Comparison of ENCODE assay signal across 19 cellular contexts in genomic region chr3:9098716-9099675, GRCh38.
DNase-seq lines count a peak whose midpoint lies in the region; ATAC-seq, FAIRE-seq and TF ChIP-seq lines count a peak whose summit lies in the region.
"Had no signal": no experiment of that assay in that cellular context is flagged by ENCODE, and none has a peak within 500 bp of the region (broad histone marks: within the 10 kb centered on the region; RNA-seq: fewer than 3 reads in every experiment).

No MANE protein-coding gene starts in this region.

- H3K27me3 ChIP-seq in K562 (ENCODE audit: control insufficient read depth in 2 of 2, insufficient read depth in 2 of 2, low read length in 2 of 2) (peaks cover 18 to 63% of the 10 kb centered on the region in 2 experiments; a peak in 4 of 5 replicates), MM.1S (replicated peaks; ENCODE audit: insufficient read depth, low read length) (no peaks in the 10 kb centered on the region)
- H3K27me3 ChIP-seq: heart left ventricle, pancreas, vagina had no signal

- ATAC-seq in K562 (no peak), HG03469 (IDR thresholded peaks at IDR 0.05; ENCODE audit: unreplicated experiment) (no peak), HG03457 (IDR thresholded peaks at IDR 0.05; ENCODE audit: unreplicated experiment) (no peak)
- ATAC-seq: effector memory CD8-positive, alpha-beta T cell; GM12878; heart left ventricle; lower lobe of right lung had no signal

- H3K9ac ChIP-seq in K562 (ENCODE audit: insufficient read depth in 1 of 2, low read depth in 2 of 2, low read length in 2 of 2) (no peak overlapping the region), MM.1S (ENCODE audit: low read length) (no peak overlapping the region)

- intact Hi-C loops in K562 (cut with micrococcal nuclease) = no loop called here
- intact Hi-C loops in Calu3 (cut with micrococcal nuclease; ENCODE audit: unreplicated experiment) = no loop called here

- H3K9me3 ChIP-seq in K562 (replicated peaks; ENCODE audit: control insufficient read depth, insufficient read depth, low read depth, low read length) (no peaks in the 10 kb centered on the region), MM.1S (replicated peaks; ENCODE audit: insufficient read depth, low read length) (no peaks in the 10 kb centered on the region)
- H3K9me3 ChIP-seq: heart left ventricle, lower lobe of right lung, pancreas, vagina had no signal

- no peaks in the 10 kb centered on the region for H3K9me2 ChIP-seq in MM.1S (replicated peaks; ENCODE audit: insufficient read depth, low read length)

- TF ChIP-seq RAD21 in K562 (CRISPR knock-in tag; conservative IDR thresholded peaks at IDR 0.05 in 1 of 2, IDR thresholded peaks at IDR 0.05 in 1 of 2) = no peak

- BruUV-seq in K562 (replicated peaks; lab: Mats Ljungman, UMichigan) (no TSS peak), Calu3 (replicated peaks; lab: Mats Ljungman, UMichigan) (no TSS peak)

- no peaks in the 10 kb centered on the region for H3K36me3 Mint-ChIP-seq in Calu3 (ENCODE audit: insufficient read depth, unreplicated experiment)

- H3K27ac Mint-ChIP-seq in Calu3 (ENCODE audit: unreplicated experiment) = no peak overlapping the region
- H3K27ac Mint-ChIP-seq: activated T-cell treated with anti-CD3 and anti-CD28 coated beads, Interleukin-2, amount 50 U/mL, for 24 hours; effector memory CD8-positive, alpha-beta T cell had no signal

- H3F3A ChIP-seq in MM.1S (ENCODE audit: insufficient read depth, low read length) = no peaks in the 10 kb centered on the region

- in situ Hi-C loops in K562 (cut with MboI) = no loop called here

- no peak for TF ChIP-seq POLR2A in K562 (conservative IDR thresholded peaks at IDR 0.05)

- no peaks in the 10 kb centered on the region for H4K20me1 ChIP-seq in K562 (replicated peaks; ENCODE audit: control insufficient read depth, insufficient read depth, low read length)
- no peaks in the 10 kb centered on the region for H4K20me1 ChIP-seq in MM.1S (ENCODE audit: insufficient read depth, low read length)

- H3K9me3 Mint-ChIP-seq in Calu3 (ENCODE audit: low read depth, unreplicated experiment) = no peaks in the 10 kb centered on the region
- H3K9me3 Mint-ChIP-seq: activated T-cell treated with anti-CD3 and anti-CD28 coated beads, Interleukin-2, amount 50 U/mL, for 24 hours; effector memory CD8-positive, alpha-beta T cell had no signal

- H3K27ac ChIP-seq in K562 (ENCODE audit: extremely low read depth, low read depth, low read length) = no peak overlapping the region
- no peak overlapping the region for H3K27ac ChIP-seq in MM.1S (ENCODE audit: low read length)
- H3K27ac ChIP-seq: heart left ventricle, lower lobe of right lung, pancreas, vagina had no signal

- H3K4me2 ChIP-seq in K562 (ENCODE audit: insufficient read depth, low read length) = no peak overlapping the region
- no peak overlapping the region for H3K4me2 ChIP-seq in MM.1S (ENCODE audit: low read depth, low read length)

- H2AFZ ChIP-seq in K562 (ENCODE audit: low read depth, low read length) (no peak overlapping the region), MM.1S (ENCODE audit: low read length) (no peak overlapping the region)

- no peaks in the 10 kb centered on the region for H3K4me1 Mint-ChIP-seq in Calu3 (ENCODE audit: low read depth, unreplicated experiment)

- CTCF ChIA-PET in K562 (lab: Yijun Ruan, JAX; ENCODE audit: low intra/inter-chr PET ratio) = no interaction called here
- CTCF ChIA-PET in Calu3 (lab: Charles Lee) = no interaction called here

- 4% methylated on average over 17 of the region's 17 CpGs for WGBS in K562 (ENCODE audit: insufficient coverage, low coverage, missing lambda C conversion rate)

- POLR2A ChIA-PET in K562 (lab: Yijun Ruan, JAX) = interaction anchor here (0.7 to 1.4 kb wide), 4 partner anchors 10 to 35 kb away, joined by 3 read pairs; no protein-coding TSS in a partner anchor

- H3K4me3 ChIP-seq in K562 (no peak overlapping the region), MM.1S (ENCODE audit: low read length) (no peak overlapping the region)
- H3K4me3 ChIP-seq: GM12878, heart left ventricle, lower lobe of right lung, pancreas, vagina had no signal

- no peak overlapping the region for H3K4me3 Mint-ChIP-seq in Calu3 (ENCODE audit: low read depth, unreplicated experiment)
- H3K4me3 Mint-ChIP-seq: activated T-cell treated with anti-CD3 and anti-CD28 coated beads, Interleukin-2, amount 50 U/mL, for 24 hours; effector memory CD8-positive, alpha-beta T cell had no signal

- H3K27me3 Mint-ChIP-seq in Calu3 (ENCODE audit: unreplicated experiment) = peaks cover 15% of the 10 kb centered on the region
- H3K27me3 Mint-ChIP-seq: activated T-cell treated with anti-CD3 and anti-CD28 coated beads, Interleukin-2, amount 50 U/mL, for 24 hours had no signal

- TF ChIP-seq CTCF in K562 (IDR thresholded peaks at IDR 0.05 in 2 of 3, conservative IDR thresholded peaks at IDR 0.05 in 1 of 3; ENCODE audit: insufficient read depth in 2 of 3, low read depth in 1 of 3, low read length in 3 of 3) = no peak
- no peak for TF ChIP-seq CTCF in MM.1S (IDR thresholded peaks at IDR 0.05; ENCODE audit: low read length)
- TF ChIP-seq CTCF in Calu3 (IDR thresholded peaks at IDR 0.05; ENCODE audit: unreplicated experiment) = no peak

- H3K79me2 ChIP-seq in K562 (ENCODE audit: control insufficient read depth, insufficient read depth, low read length) (no peaks in the 10 kb centered on the region), MM.1S (ENCODE audit: low read length) (no peaks in the 10 kb centered on the region)

- no peak for TF ChIP-seq EP300 in K562 (IDR thresholded peaks at IDR 0.05; ENCODE audit: low read length)

- DNase-seq in SIG-M5 treated with dmso at 0.1 percent for 504 hours (lab: John Stamatoyannopoulos, UW; ENCODE audit: unreplicated experiment) = peak; percentile 54
- DNase-seq in SIG-M5 (lab: John Stamatoyannopoulos, UW) = no peak
- DNase-seq in K562 (ENCODE audit: extremely low read depth in 1 of 4, low spot score in 3 of 4) = no peak
- peak; percentile 83 for DNase-seq in medulla oblongata (ENCODE audit: extremely low spot score)
- no peak for DNase-seq in MM.1S
- DNase-seq in Calu3 = no peak
- DNase-seq: activated CD4-positive, CD25-positive, alpha-beta regulatory T cell; activated T-cell treated with anti-CD3 and anti-CD28 coated beads, Interleukin-2, amount 50 U/mL, for 24 hours; DMS79 treated with DMSO at 0.1 percent for 48 hours; effector memory CD8-positive, alpha-beta T cell; heart left ventricle; lower lobe of right lung; pancreas; stimulated activated CD4-positive, alpha-beta T cell treated with anti-CD3 and anti-CD28 coated beads, Interleukin-2, amount 100 ng/mL, for 24 hours had no signal

- H3K36me3 ChIP-seq in K562 (ENCODE audit: control insufficient read depth, insufficient read depth, low read length) = no peaks in the 10 kb centered on the region
- H3K36me3 ChIP-seq in MM.1S (replicated peaks; ENCODE audit: insufficient read depth, low read length) = no peaks in the 10 kb centered on the region
- H3K36me3 ChIP-seq: lower lobe of right lung, pancreas, vagina had no signal

- no peaks in the 10 kb centered on the region for H3K4me1 ChIP-seq in K562 (replicated peaks in 1 of 2; ENCODE audit: control insufficient read depth in 2 of 2, insufficient read depth in 2 of 2, low read length in 2 of 2)
- no peaks in the 10 kb centered on the region for H3K4me1 ChIP-seq in MM.1S (ENCODE audit: low read length)
- H3K4me1 ChIP-seq: heart left ventricle, lower lobe of right lung, pancreas, vagina had no signal

- no peak for FAIRE-seq in K562 (lab: Jason Lieb, UNC)
- FAIRE-seq: astrocyte, GM12878, pancreas had no signal

- no peaks in the 10 kb centered on the region for H3K9me1 ChIP-seq in K562 (ENCODE audit: control insufficient read depth, insufficient read depth, low read length)

TF ChIP-seq in K562, 482 proteins besides CTCF, POLR2A, EP300 and RAD21:
- TF ChIP-seq NFIC (IDR thresholded peaks at IDR 0.05) (peak; percentile 52), JUN (IDR thresholded peaks at IDR 0.05; ENCODE audit: borderline replicate concordance, low read depth, low read length) (no peak), JUN (CRISPR knock-in tag; IDR thresholded peaks at IDR 0.05; ENCODE audit: borderline replicate concordance) (no peak)

Comparison
In these comparisons a context has a peak if more than half of its experiments do, and no peak if none do; other contexts are left out.
1. DNase-seq: peak in SIG-M5 treated with dmso at 0.1 percent for 504 hours (single experiment) and medulla oblongata (single experiment); none in SIG-M5 (single experiment), K562 (0 of 4), MM.1S (single experiment) and Calu3 (single experiment).